Comparison of ENCODE assay signal across 20 cellular contexts in genomic region chr9:116100711-116101111, GRCh38. TPM values are rescaled to one million over a fixed set of nuclear protein-coding genes. Genes with fewer than 3 reads are reported as not detected.
DNase-seq lines count a peak whose midpoint lies in the region; ATAC-seq and TF ChIP-seq lines count a peak whose summit lies in the region.
"Had no signal": no experiment of that assay in that cellular context is flagged by ENCODE, and none has a peak within 500 bp of the region (broad histone marks: within the 10 kb centered on the region; RNA-seq: fewer than 3 reads in every experiment).

No MANE protein-coding gene starts in this region.

- H3K4me3 Mint-ChIP-seq in activated T-helper 1 cell treated with anti-CD3 and anti-CD28 coated beads, Interleukin-12 subunit alpha, Interleukin-12 subunit beta, Interleukin-2, Interleukin-4 antibody, amounts not matched to agents 30 ng/mL and 10 ng/mL and 1 ng/mL, durations not matched to agents 14 hours and 24 hours and 36 hours, result no peak overlapping the region
- H3K4me3 Mint-ChIP-seq: CD4-positive, CD25-positive, alpha-beta regulatory T cell; WTC11 had no signal

- H3K27ac ChIP-seq in RWPE1, result no peak overlapping the region
- H3K27ac ChIP-seq: KMS-11, sigmoid colon, tibial nerve had no signal

- intact Hi-C loops in activated T-helper 1 cell treated with anti-CD3 and anti-CD28 coated beads, Interleukin-12 subunit alpha, Interleukin-12 subunit beta, Interleukin-2, Interleukin-4 antibody, amounts not matched to agents 30 ng/mL and 10 ng/mL and 1 ng/mL, durations not matched to agents 14 hours and 24 hours and 36 hours (cut with micrococcal nuclease), result no loop called here

- H3K27ac Mint-ChIP-seq in activated T-helper 1 cell treated with anti-CD3 and anti-CD28 coated beads, Interleukin-12 subunit alpha, Interleukin-12 subunit beta, Interleukin-2, Interleukin-4 antibody, amounts not matched to agents 30 ng/mL and 10 ng/mL and 1 ng/mL, durations not matched to agents 14 hours and 24 hours and 36 hours, result no peak overlapping the region
- H3K27ac Mint-ChIP-seq: CD4-positive, CD25-positive, alpha-beta regulatory T cell; WTC11 had no signal

- POLR2A ChIA-PET in RWPE1 (lab: Yijun Ruan, JAX; ENCODE audit: low non-redundant PET), result interaction anchor here (1.1 kb wide), 1 partner anchor 98 kb away, joined by 3 read pairs; no protein-coding TSS in a partner anchor

- DNase-seq in EL (peak; percentile 43), RWPE1 (ENCODE audit: low spot score) (peak; percentile 90), non-pigmented ciliary epithelial cell (ENCODE audit: low read depth) (peak; percentile 85), iPS-NIHi7 (ENCODE audit: extremely low spot score) (no peak), GM19238 (ENCODE audit: insufficient read length, low spot score) (no peak)
- DNase-seq in activated T-helper 1 cell treated with anti-CD3 and anti-CD28 coated beads, Interleukin-12 subunit alpha, Interleukin-12 subunit beta, Interleukin-2, Interleukin-4 antibody, amounts not matched to agents 30 ng/mL and 10 ng/mL and 1 ng/mL, durations not matched to agents 14 hours and 24 hours and 36 hours (ENCODE audit: low spot score), result no peak
- DNase-seq: activated CD4-positive, alpha-beta T cell treated with anti-CD3 and anti-CD28 coated beads, Interleukin-2, amount 50 U/mL, for 1 hour; activated naive CD4-positive, alpha-beta T cell treated with anti-CD3 and anti-CD28 coated beads, Interleukin-2, amount 50 U/mL, for 16 hours; aorta; CD4-positive, CD25-positive, alpha-beta regulatory T cell; NCI-H1694 treated with DMSO at 0.1 percent for 48 hours; NCI-H748 treated with DMSO at 0.1 percent for 48 hours; Right ventricle myocardium superior; sigmoid colon; T-helper 9 cell had no signal

- H3K4me1 Mint-ChIP-seq in activated T-helper 1 cell treated with anti-CD3 and anti-CD28 coated beads, Interleukin-12 subunit alpha, Interleukin-12 subunit beta, Interleukin-2, Interleukin-4 antibody, amounts not matched to agents 30 ng/mL and 10 ng/mL and 1 ng/mL, durations not matched to agents 14 hours and 24 hours and 36 hours (ENCODE audit: low read depth), result no peaks in the 10 kb centered on the region
- H3K4me1 Mint-ChIP-seq: CD4-positive, CD25-positive, alpha-beta regulatory T cell had no signal

- ATAC-seq in esophagus mucosa (peak; percentile 95), GM18868 (IDR thresholded peaks at IDR 0.05; ENCODE audit: unreplicated experiment) (no peak)
- ATAC-seq: WTC11 had no signal

- no peaks in the 10 kb centered on the region for H3K27me3 Mint-ChIP-seq in activated T-helper 1 cell treated with anti-CD3 and anti-CD28 coated beads, Interleukin-12 subunit alpha, Interleukin-12 subunit beta, Interleukin-2, Interleukin-4 antibody, amounts not matched to agents 30 ng/mL and 10 ng/mL and 1 ng/mL, durations not matched to agents 14 hours and 24 hours and 36 hours (ENCODE audit: insufficient read depth)
- H3K27me3 Mint-ChIP-seq: CD4-positive, CD25-positive, alpha-beta regulatory T cell had no signal

- TF ChIP-seq CTCF in RWPE1 (conservative IDR thresholded peaks at IDR 0.05; ENCODE audit: low read depth), result no peak

- CTCF ChIA-PET in RWPE1 (lab: Yijun Ruan, JAX), result interaction anchor here (0.6 to 1.1 kb wide), 2 partner anchors 157 to 507 kb away, joined by 4 to 7 read pairs; no protein-coding TSS in a partner anchor

- H3K36me3 Mint-ChIP-seq in activated T-helper 1 cell treated with anti-CD3 and anti-CD28 coated beads, Interleukin-12 subunit alpha, Interleukin-12 subunit beta, Interleukin-2, Interleukin-4 antibody, amounts not matched to agents 30 ng/mL and 10 ng/mL and 1 ng/mL, durations not matched to agents 14 hours and 24 hours and 36 hours (ENCODE audit: low read depth), result no peaks in the 10 kb centered on the region
- H3K36me3 Mint-ChIP-seq: CD4-positive, CD25-positive, alpha-beta regulatory T cell; WTC11 had no signal

- H3K9me3 Mint-ChIP-seq in activated T-helper 1 cell treated with anti-CD3 and anti-CD28 coated beads, Interleukin-12 subunit alpha, Interleukin-12 subunit beta, Interleukin-2, Interleukin-4 antibody, amounts not matched to agents 30 ng/mL and 10 ng/mL and 1 ng/mL, durations not matched to agents 14 hours and 24 hours and 36 hours, result no peaks in the 10 kb centered on the region

RNA-seq across cellular contexts. Expression of gene PAPPA, which starts 52.9 kb away (rescaled TPM):
- 9.4 TPM for total RNA-seq in esophagus mucosa
- not detected in 2 replicates for total RNA-seq in activated T-helper 1 cell treated with anti-CD3 and anti-CD28 coated beads, Interleukin-12 subunit alpha, Interleukin-12 subunit beta, Interleukin-2, Interleukin-4 antibody, amounts not matched to agents 30 ng/mL and 10 ng/mL and 1 ng/mL, durations not matched to agents 14 hours and 24 hours and 36 hours

Comparison
In these comparisons a context has a peak if more than half of its experiments do, and no peak if none do; other contexts are left out.
1. DNase-seq: peak in EL (single experiment), RWPE1 (single experiment) and non-pigmented ciliary epithelial cell (single experiment); none in iPS-NIHi7 (single experiment), GM19238 (single experiment) and activated T-helper 1 cell treated with anti-CD3 and anti-CD28 coated beads, Interleukin-12 subunit alpha, Interleukin-12 subunit beta, Interleukin-2, Interleukin-4 antibody, amounts not matched to agents 30 ng/mL and 10 ng/mL and 1 ng/mL, durations not matched to agents 14 hours and 24 hours and 36 hours (single experiment).
2. RNA of gene PAPPA, which starts 52.9 kb away (total RNA-seq): 9.4 TPM in esophagus mucosa (single experiment); not detected in activated T-helper 1 cell treated with anti-CD3 and anti-CD28 coated beads, Interleukin-12 subunit alpha, Interleukin-12 subunit beta, Interleukin-2, Interleukin-4 antibody, amounts not matched to agents 30 ng/mL and 10 ng/mL and 1 ng/mL, durations not matched to agents 14 hours and 24 hours and 36 hours; every median in the first group is over 10 times any median in the second.